ENCODE assay signal across 9 cellular contexts in the genomic region with DNA sequence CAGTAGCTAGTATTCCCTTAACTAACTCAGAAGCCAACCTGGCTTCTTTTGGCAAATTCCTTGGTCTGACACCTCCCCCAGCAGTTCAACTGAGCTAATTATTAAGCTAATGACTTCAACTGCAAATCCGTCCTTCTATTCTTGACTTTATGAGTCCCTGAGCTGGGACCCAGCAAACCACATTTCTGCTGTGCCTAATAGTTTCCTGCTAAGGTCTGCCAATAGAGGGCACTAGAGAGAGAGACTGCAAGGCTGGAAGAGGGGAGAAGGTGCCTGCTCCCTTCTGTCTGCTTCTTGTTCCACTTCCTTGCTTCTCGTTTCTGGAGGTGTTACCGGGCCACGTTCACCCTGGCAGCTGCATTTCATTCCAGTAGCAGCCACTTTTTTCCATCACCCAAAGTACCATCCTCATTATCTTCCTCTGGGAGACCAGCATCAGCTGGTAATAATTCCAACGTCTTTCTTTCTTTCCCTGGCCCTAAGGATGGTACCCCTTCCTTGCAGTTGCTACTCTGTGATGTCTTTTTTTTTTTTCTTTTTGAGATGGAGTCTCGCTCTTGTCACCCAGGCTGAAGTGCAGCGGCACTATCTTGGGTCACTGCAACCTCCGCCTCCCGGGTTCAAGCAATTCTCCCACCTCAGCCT.
DNase-seq lines count a peak whose midpoint lies in the region; ATAC-seq and TF ChIP-seq lines count a peak whose summit lies in the region.
"Had no signal": no experiment of that assay in that cellular context is flagged by ENCODE, and none has a peak within 500 bp of the region (broad histone marks: within the 10 kb centered on the region; RNA-seq: fewer than 3 reads in every experiment).

No MANE protein-coding gene starts in this region.

- H3K36me3 Mint-ChIP-seq in chondrocyte (ENCODE audit: low read depth): peaks cover 1% of the 10 kb centered on the region
- H3K36me3 Mint-ChIP-seq: memory B cell had no signal

- no peak overlapping the region for H3K4me3 Mint-ChIP-seq in chondrocyte (ENCODE audit: unreplicated experiment)
- H3K4me3 Mint-ChIP-seq: memory B cell had no signal

- no peak overlapping the region for H3K27ac ChIP-seq in upper lobe of right lung

- H3K9ac ChIP-seq in NT2/D1 (ENCODE audit: insufficient read length, low read depth): no peak overlapping the region

- peak; percentile 56 for ATAC-seq in HG03520 (IDR thresholded peaks at IDR 0.05; ENCODE audit: unreplicated experiment)
- peak; percentile 90 for ATAC-seq in upper lobe of right lung

- peak; percentile 69 for DNase-seq in AG08396 (ENCODE audit: low spot score)
- DNase-seq in GM10266 (ENCODE audit: extremely low spot score): peak; percentile 59
- peak; percentile 90 for DNase-seq in NT2/D1 (ENCODE audit: low read depth, low spot score)
- no peak for DNase-seq in chondrocyte (ENCODE audit: low spot score)
- peak; percentile 93 for DNase-seq in left kidney (ENCODE audit: low read depth, low spot score)
- no peak for DNase-seq in upper lobe of right lung
- DNase-seq in activated gamma-delta T cell (lab: John Stamatoyannopoulos, UW): no peak

- H3K27me3 ChIP-seq in NT2/D1 (ENCODE audit: insufficient read depth, insufficient read length) (peaks cover 4% of the 10 kb centered on the region), upper lobe of right lung (no peaks in the 10 kb centered on the region)

- no peaks in the 10 kb centered on the region for H3K27me3 Mint-ChIP-seq in chondrocyte (ENCODE audit: low read depth)

- intact Hi-C loops in upper lobe of right lung (cut with DNase I): no loop called here

- H3K4me1 ChIP-seq in NT2/D1 (ENCODE audit: insufficient read depth, insufficient read length): peaks cover 3% of the 10 kb centered on the region
- no peaks in the 10 kb centered on the region for H3K4me1 ChIP-seq in upper lobe of right lung

- H3K27ac Mint-ChIP-seq in chondrocyte (ENCODE audit: unreplicated experiment): no peak overlapping the region
- H3K27ac Mint-ChIP-seq: memory B cell had no signal

- H3K9me3 Mint-ChIP-seq in chondrocyte (ENCODE audit: low read depth): no peaks in the 10 kb centered on the region
- H3K9me3 Mint-ChIP-seq: memory B cell had no signal

- H3K9me3 ChIP-seq in NT2/D1 (ENCODE audit: insufficient read depth, low read length): no peaks in the 10 kb centered on the region
- H3K9me3 ChIP-seq in upper lobe of right lung: no peaks in the 10 kb centered on the region

- TF ChIP-seq CTCF in GM10266 (IDR thresholded peaks at IDR 0.05; ENCODE audit: control insufficient read depth, insufficient read depth, low read depth, missing control alignments): peak; percentile 73
- TF ChIP-seq CTCF in chondrocyte (IDR thresholded peaks at IDR 0.05): peak; percentile 85
- TF ChIP-seq CTCF in upper lobe of right lung (IDR thresholded peaks at IDR 0.05): peak; percentile 74

- H3K36me3 ChIP-seq in NT2/D1 (ENCODE audit: insufficient read depth, insufficient read length, low read length) (no peaks in the 10 kb centered on the region), upper lobe of right lung (no peaks in the 10 kb centered on the region)

- H3K4me3 ChIP-seq in NT2/D1 (ENCODE audit: insufficient read length, low read depth) (no peak overlapping the region), upper lobe of right lung (no peak overlapping the region)

- H3K4me1 Mint-ChIP-seq in chondrocyte (ENCODE audit: low read depth): peaks cover 41% of the 10 kb centered on the region
- H3K4me1 Mint-ChIP-seq: memory B cell had no signal

Comparison
In these comparisons a context has a peak if more than half of its experiments do, and no peak if none do; other contexts are left out.
1. DNase-seq: peak in AG08396 (single experiment), GM10266 (single experiment), NT2/D1 (single experiment) and left kidney (single experiment); none in chondrocyte (single experiment), upper lobe of right lung (single experiment) and activated gamma-delta T cell (single experiment).
2. Peak in every context shown above with its lines, with median percentiles within 50 percentile points of each other: CTCF ChIP-seq.